ENCODE assay signal across 9 cellular contexts in the genomic region with DNA sequence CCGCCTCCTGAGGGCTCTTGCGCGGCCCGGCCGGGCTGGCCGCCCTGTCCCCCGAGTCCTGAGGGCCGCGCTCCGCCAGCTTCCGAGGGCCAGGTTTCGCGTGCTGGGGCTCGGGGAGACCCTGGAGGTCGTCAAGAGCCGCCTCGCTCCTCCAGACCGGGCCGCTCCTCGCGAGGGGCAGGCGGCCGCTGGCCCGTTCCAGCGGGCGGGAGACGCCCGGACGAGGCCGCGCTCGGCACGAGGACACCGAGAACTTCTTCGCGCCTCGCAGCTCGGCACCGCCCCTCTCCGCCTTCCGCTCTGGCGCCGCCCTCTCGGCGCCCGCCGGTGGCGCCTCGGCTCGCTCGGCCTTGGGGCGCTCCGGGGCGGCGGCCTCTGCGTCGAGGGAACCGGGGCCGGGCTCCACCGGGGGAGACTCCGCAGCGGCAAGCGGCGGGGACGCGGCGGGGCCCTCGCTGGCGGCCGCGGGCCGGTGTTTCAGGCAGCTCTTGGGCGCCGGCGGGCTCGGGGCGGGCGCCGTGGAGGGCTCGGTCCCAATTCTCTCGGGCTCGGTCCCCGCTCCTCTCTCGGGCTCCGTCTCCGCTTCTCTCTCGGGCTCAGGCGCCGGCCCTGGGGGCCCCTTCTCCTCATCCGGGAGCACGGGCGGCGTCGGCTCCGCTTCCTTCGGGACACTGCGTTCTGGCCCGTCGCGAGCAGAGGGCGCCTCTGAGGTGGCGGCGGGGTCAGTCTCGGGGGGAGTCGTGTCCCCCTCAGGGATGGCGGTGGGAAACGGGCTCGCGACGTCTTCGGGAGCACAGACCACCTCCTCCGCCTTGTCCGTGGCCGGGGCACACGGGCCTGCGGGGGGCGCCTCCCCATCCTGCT.
A peak's percentile ranks its signal among the peaks of the same experiment; 100 is the strongest.
DNase-seq lines count a peak whose midpoint lies in the region; ATAC-seq and TF ChIP-seq lines count a peak whose summit lies in the region.
"Had no signal": no experiment of that assay in that cellular context is flagged by ENCODE, and none has a peak within 500 bp of the region (broad histone marks: within the 10 kb centered on the region; RNA-seq: fewer than 3 reads in every experiment).

No MANE protein-coding gene starts in this region.

- TF ChIP-seq CTCF in colonic mucosa (IDR thresholded peaks at IDR 0.05) = no peak

- peak; percentile 33 for DNase-seq in SIG-M5 treated with dmso at 0.1 percent for 504 hours (lab: John Stamatoyannopoulos, UW; ENCODE audit: unreplicated experiment)
- no peak for DNase-seq in SIG-M5 (lab: John Stamatoyannopoulos, UW)
- DNase-seq in colonic mucosa = no peak
- peak; percentile 38 for DNase-seq in medulla oblongata (ENCODE audit: extremely low spot score)
- DNase-seq in stimulated activated CD4-positive, alpha-beta T cell treated with anti-CD3 and anti-CD28 coated beads, TNF-alpha, amount 100 ng/mL, for 48 hours (ENCODE audit: low read depth in 3 of 3) = peak; percentile 26 to 53 (median 32)
- DNase-seq in NCI-H146 treated with DMSO at 0.1 percent for 48 hours (lab: John Stamatoyannopoulos, UW; ENCODE audit: unreplicated experiment) = no peak
- DNase-seq in HCEC 1CT = no peak

- H3K9ac ChIP-seq in colonic mucosa (ENCODE audit: low read depth in 2 of 2, low read length in 2 of 2) = peak overlapping the region in 1 of 2 donors; percentile 33

- no peak for ATAC-seq in HG03432 (IDR thresholded peaks at IDR 0.05; ENCODE audit: unreplicated experiment)

- H3K27me3 ChIP-seq in colonic mucosa = no peaks in the 10 kb centered on the region

- peak overlapping the region; percentile 19 for H3K4me3 ChIP-seq in colonic mucosa

- intact Hi-C loops in colonic mucosa (cut with DNase I) = no loop called here

- no peaks in the 10 kb centered on the region for H3K36me3 ChIP-seq in colonic mucosa

- H3K9me3 ChIP-seq in colonic mucosa = no peaks in the 10 kb centered on the region

- no peak overlapping the region for H3K27ac ChIP-seq in colonic mucosa
- H3K27ac ChIP-seq: 22Rv1 had no signal

- no peaks in the 10 kb centered on the region for H3K4me1 ChIP-seq in colonic mucosa

Comparison
In these comparisons a context has a peak if more than half of its experiments do, and no peak if none do; other contexts are left out.
1. DNase-seq: peak in SIG-M5 treated with dmso at 0.1 percent for 504 hours (single experiment), medulla oblongata (single experiment) and stimulated activated CD4-positive, alpha-beta T cell treated with anti-CD3 and anti-CD28 coated beads, TNF-alpha, amount 100 ng/mL, for 48 hours (3 of 3); none in SIG-M5 (single experiment), colonic mucosa (single experiment), NCI-H146 treated with DMSO at 0.1 percent for 48 hours (single experiment) and HCEC 1CT (single experiment).